8 cellular contexts compared by ENCODE assay signal in genomic region chr5:61328791-61329617, GRCh38. TPM values are rescaled to one million over a fixed set of nuclear protein-coding genes. Genes with fewer than 3 reads are reported as not detected.
DNase-seq lines count a peak whose midpoint lies in the region; ATAC-seq and TF ChIP-seq lines count a peak whose summit lies in the region.
"Had no signal": no experiment of that assay in that cellular context is flagged by ENCODE, and none has a peak within 500 bp of the region (broad histone marks: within the 10 kb centered on the region; RNA-seq: fewer than 3 reads in every experiment).

No MANE protein-coding gene starts in this region.

- H3K27me3 Mint-ChIP-seq in GM23338 (ENCODE audit: insufficient read depth, low read depth, poor library complexity): peaks cover 42% of the 10 kb centered on the region

- no peak for TF ChIP-seq CTCF in GM23338 (conservative IDR thresholded peaks at IDR 0.05; ENCODE audit: low read depth in 2 of 2)
- TF ChIP-seq CTCF in fibroblast of the aortic adventitia (IDR thresholded peaks at IDR 0.05; ENCODE audit: insufficient read depth, low read length): no peak
- no peak for TF ChIP-seq CTCF in sigmoid colon (IDR thresholded peaks at IDR 0.05)
- no peak for TF ChIP-seq CTCF in MM.1S (IDR thresholded peaks at IDR 0.05; ENCODE audit: low read length)

- peak overlapping the region; percentile 85 for H3K4me2 ChIP-seq in GM23338
- no peak overlapping the region for H3K4me2 ChIP-seq in MM.1S (ENCODE audit: low read depth, low read length)

- intact Hi-C loops in sigmoid colon (cut with DNase I): no loop called here

- 34 to 63% methylated on average over 8 of the region's 8 CpGs for WGBS in sigmoid colon, 2 donors

- H3K4me3 Mint-ChIP-seq in GM23338: peak overlapping the region; percentile 85

- H2AFZ ChIP-seq in GM23338 (no peak overlapping the region), MM.1S (ENCODE audit: low read length) (no peak overlapping the region)

- DNase-seq in GM23338 (ENCODE audit: low spot score) (peak; percentile 8), SJCRH30 (peak in 1 of 2 experiments; percentile 29), fibroblast of the aortic adventitia (ENCODE audit: low read depth) (peak; percentile 31), sigmoid colon (no peak), MM.1S (no peak), NCI-H187 treated with DMSO at 0.1 percent for 48 hours (lab: John Stamatoyannopoulos, UW) (no peak)
- DNase-seq: KG1 had no signal

- peaks cover 7% of the 10 kb centered on the region; the same call in 1 of the 2 replicates for H4K20me1 ChIP-seq in GM23338 (replicated peaks; ENCODE audit: insufficient read depth)
- no peaks in the 10 kb centered on the region for H4K20me1 ChIP-seq in MM.1S (ENCODE audit: insufficient read depth, low read length)

- TF ChIP-seq EP300 in sigmoid colon (IDR thresholded peaks at IDR 0.05): no peak

- H3K4me1 Mint-ChIP-seq in GM23338: peaks cover 31% of the 10 kb centered on the region

- no peaks in the 10 kb centered on the region; the same call in 2 of the 3 replicates for H3K9me3 Mint-ChIP-seq in GM23338

- no peaks in the 10 kb centered on the region for H3K9me2 ChIP-seq in GM23338 (ENCODE audit: insufficient read depth)
- H3K9me2 ChIP-seq in MM.1S (replicated peaks; ENCODE audit: insufficient read depth, low read length): no peaks in the 10 kb centered on the region

- peaks cover 77% of the 10 kb centered on the region for H3K27me3 ChIP-seq in GM23338 (ENCODE audit: insufficient read depth)
- no peaks in the 10 kb centered on the region for H3K27me3 ChIP-seq in SJCRH30
- no peaks in the 10 kb centered on the region for H3K27me3 ChIP-seq in sigmoid colon
- H3K27me3 ChIP-seq in MM.1S (replicated peaks; ENCODE audit: insufficient read depth, low read length): peaks cover 8% of the 10 kb centered on the region; the same call in 1 of the 2 replicates

- H3F3A ChIP-seq in GM23338 (replicated peaks; ENCODE audit: low read depth) (0 out of 2 replicates have a peak, but pooled peaks cover 2% of the 10 kb centered on the region), MM.1S (ENCODE audit: insufficient read depth, low read length) (peaks cover 11% of the 10 kb centered on the region)

- H3K27ac ChIP-seq in GM23338 (ENCODE audit: low read depth): no peak overlapping the region
- peak overlapping the region; percentile 89 for H3K27ac ChIP-seq in SJCRH30
- H3K27ac ChIP-seq in sigmoid colon: peak overlapping the region; percentile 91 to 99 (median 94)
- H3K27ac ChIP-seq in MM.1S (ENCODE audit: low read length): no peak overlapping the region

- H3K4me1 ChIP-seq in GM23338 (ENCODE audit: insufficient read depth) (peaks cover 17% of the 10 kb centered on the region), SJCRH30 (peaks cover 11% of the 10 kb centered on the region), sigmoid colon (peaks cover 0 to 25% (median 20%) of the 10 kb centered on the region in 4 donors), MM.1S (ENCODE audit: low read length) (peaks cover 8% of the 10 kb centered on the region)

- TF ChIP-seq POLR2A in sigmoid colon (IDR thresholded peaks at IDR 0.05): no peak

- no peak overlapping the region for H3K9ac ChIP-seq in MM.1S (ENCODE audit: low read length)

- H3K4me3 ChIP-seq in GM23338 (peak overlapping the region; percentile 68), SJCRH30 (peak overlapping the region; percentile 93), fibroblast of the aortic adventitia (ENCODE audit: low read depth, low read length) (no peak overlapping the region), sigmoid colon (peak overlapping the region in 1 of 4 donors; percentile 99), MM.1S (ENCODE audit: low read length) (no peak overlapping the region)

- ATAC-seq in GM23338 (no peak), HG03280 (IDR thresholded peaks at IDR 0.05; ENCODE audit: unreplicated experiment) (no peak)

- H3K9me3 ChIP-seq in SJCRH30 (replicated peaks): no peaks in the 10 kb centered on the region
- no peaks in the 10 kb centered on the region for H3K9me3 ChIP-seq in sigmoid colon
- no peaks in the 10 kb centered on the region for H3K9me3 ChIP-seq in MM.1S (replicated peaks; ENCODE audit: insufficient read depth, low read length)

- H3K36me3 Mint-ChIP-seq in GM23338 (ENCODE audit: low read depth): no peaks in the 10 kb centered on the region; the same call in 2 of the 3 replicates

- H3K27ac Mint-ChIP-seq in GM23338: no peak overlapping the region

- no peaks in the 10 kb centered on the region for H3K36me3 ChIP-seq in GM23338 (ENCODE audit: insufficient read depth)
- H3K36me3 ChIP-seq in SJCRH30: no peaks in the 10 kb centered on the region
- no peaks in the 10 kb centered on the region for H3K36me3 ChIP-seq in sigmoid colon
- H3K36me3 ChIP-seq in MM.1S (replicated peaks; ENCODE audit: insufficient read depth, low read length): no peaks in the 10 kb centered on the region

- H3K79me2 ChIP-seq in GM23338 (replicated peaks; ENCODE audit: insufficient read depth) (peaks cover 2% of the 10 kb centered on the region; the same call in 1 of the 2 replicates), MM.1S (ENCODE audit: low read length) (peaks cover 12% of the 10 kb centered on the region)

TF ChIP-seq in GM23338, 12 proteins besides CTCF, POLR2A, EP300 and RAD21 (continues in another document):
- TF ChIP-seq EZH2 (IDR thresholded peaks at IDR 0.05; ENCODE audit: low read depth, unreplicated experiment) (no peak), ZNF114 (CRISPR knock-in tag; IDR thresholded peaks at IDR 0.05) (no peak), EZH2phosphoT487 (IDR thresholded peaks at IDR 0.05; ENCODE audit: unreplicated experiment) (no peak), JUNB (IDR thresholded peaks at IDR 0.05; ENCODE audit: unreplicated experiment) (no peak), STAT1 (IDR thresholded peaks at IDR 0.05; ENCODE audit: unreplicated experiment) (no peak), NANOG (IDR thresholded peaks at IDR 0.05; ENCODE audit: borderline replicate concordance) (no peak), CREB1 (CRISPR knock-in tag; IDR thresholded peaks at IDR 0.05; ENCODE audit: low read depth) (no peak), ZNF331 (CRISPR knock-in tag; IDR thresholded peaks at IDR 0.05; ENCODE audit: low read depth) (no peak), POLR2AphosphoS5 (IDR thresholded peaks at IDR 0.05; ENCODE audit: low read depth) (no peak)
- TF ChIP-seq, protein P1, sequence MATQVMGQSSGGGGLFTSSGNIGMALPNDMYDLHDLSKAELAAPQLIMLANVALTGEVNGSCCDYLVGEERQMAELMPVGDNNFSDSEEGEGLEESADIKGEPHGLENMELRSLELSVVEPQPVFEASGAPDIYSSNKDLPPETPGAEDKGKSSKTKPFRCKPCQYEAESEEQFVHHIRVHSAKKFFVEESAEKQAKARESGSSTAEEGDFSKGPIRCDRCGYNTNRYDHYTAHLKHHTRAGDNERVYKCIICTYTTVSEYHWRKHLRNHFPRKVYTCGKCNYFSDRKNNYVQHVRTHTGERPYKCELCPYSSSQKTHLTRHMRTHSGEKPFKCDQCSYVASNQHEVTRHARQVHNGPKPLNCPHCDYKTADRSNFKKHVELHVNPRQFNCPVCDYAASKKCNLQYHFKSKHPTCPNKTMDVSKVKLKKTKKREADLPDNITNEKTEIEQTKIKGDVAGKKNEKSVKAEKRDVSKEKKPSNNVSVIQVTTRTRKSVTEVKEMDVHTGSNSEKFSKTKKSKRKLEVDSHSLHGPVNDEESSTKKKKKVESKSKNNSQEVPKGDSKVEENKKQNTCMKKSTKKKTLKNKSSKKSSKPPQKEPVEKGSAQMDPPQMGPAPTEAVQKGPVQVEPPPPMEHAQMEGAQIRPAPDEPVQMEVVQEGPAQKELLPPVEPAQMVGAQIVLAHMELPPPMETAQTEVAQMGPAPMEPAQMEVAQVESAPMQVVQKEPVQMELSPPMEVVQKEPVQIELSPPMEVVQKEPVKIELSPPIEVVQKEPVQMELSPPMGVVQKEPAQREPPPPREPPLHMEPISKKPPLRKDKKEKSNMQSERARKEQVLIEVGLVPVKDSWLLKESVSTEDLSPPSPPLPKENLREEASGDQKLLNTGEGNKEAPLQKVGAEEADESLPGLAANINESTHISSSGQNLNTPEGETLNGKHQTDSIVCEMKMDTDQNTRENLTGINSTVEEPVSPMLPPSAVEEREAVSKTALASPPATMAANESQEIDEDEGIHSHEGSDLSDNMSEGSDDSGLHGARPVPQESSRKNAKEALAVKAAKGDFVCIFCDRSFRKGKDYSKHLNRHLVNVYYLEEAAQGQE (IDR thresholded peaks at IDR 0.05; ENCODE audit: unreplicated experiment): no peak
- TF ChIP-seq, protein P2, sequence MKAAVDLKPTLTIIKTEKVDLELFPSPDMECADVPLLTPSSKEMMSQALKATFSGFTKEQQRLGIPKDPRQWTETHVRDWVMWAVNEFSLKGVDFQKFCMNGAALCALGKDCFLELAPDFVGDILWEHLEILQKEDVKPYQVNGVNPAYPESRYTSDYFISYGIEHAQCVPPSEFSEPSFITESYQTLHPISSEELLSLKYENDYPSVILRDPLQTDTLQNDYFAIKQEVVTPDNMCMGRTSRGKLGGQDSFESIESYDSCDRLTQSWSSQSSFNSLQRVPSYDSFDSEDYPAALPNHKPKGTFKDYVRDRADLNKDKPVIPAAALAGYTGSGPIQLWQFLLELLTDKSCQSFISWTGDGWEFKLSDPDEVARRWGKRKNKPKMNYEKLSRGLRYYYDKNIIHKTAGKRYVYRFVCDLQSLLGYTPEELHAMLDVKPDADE (IDR thresholded peaks at IDR 0.05): no peak

RNA-seq across cellular contexts. Expression of gene ZSWIM6, which starts 3.1 kb away (rescaled TPM):
- total RNA-seq in GM23338 (2014; rRNA removed; shearing (Covaris generic)): 6.0 and 6.6 TPM in 2 replicates
- 3.8 and 3.9 TPM in 2 replicates for polyA plus RNA-seq in GM23338 (2016; fragmentation: Nextera tagmentation; extraction: Ambion mirVana)
- total RNA-seq in SJCRH30 (2014; rRNA removed; shearing (Covaris generic)): 10.6 and 12.0 TPM in 2 replicates
- 3.1 and 6.9 TPM in 2 replicates for total RNA-seq in fibroblast of the aortic adventitia (ENCODE audit: low replicate concordance)
- 10 to 100 TPM; 11.3 to 17.7 (median 13.3) TPM for total RNA-seq in sigmoid colon
- 1 to 10 TPM; 4.2 to 6.7 (median 5.8) TPM for polyA plus RNA-seq in sigmoid colon

Comparison
In these comparisons a context has a peak if more than half of its experiments do, and no peak if none do; other contexts are left out.
1. DNase-seq: peak in GM23338 (single experiment) and fibroblast of the aortic adventitia (single experiment); none in sigmoid colon (single experiment), MM.1S (single experiment) and NCI-H187 treated with DMSO at 0.1 percent for 48 hours (single experiment).
2. H3K27ac ChIP-seq: peak in SJCRH30 (single experiment) and sigmoid colon (4 of 4); none in GM23338 (single experiment) and MM.1S (single experiment).
3. H3K4me3 ChIP-seq: peak in GM23338 (single experiment) and SJCRH30 (single experiment); none in fibroblast of the aortic adventitia (single experiment) and MM.1S (single experiment).